In genomic region chr2:233178994-233179847, GRCh38 we compare ENCODE assay signal across 13 cellular contexts.
DNase-seq lines count a peak whose midpoint lies in the region; ATAC-seq and TF ChIP-seq lines count a peak whose summit lies in the region.
"Had no signal": no experiment of that assay in that cellular context is flagged by ENCODE, and none has a peak within 500 bp of the region (broad histone marks: within the 10 kb centered on the region; RNA-seq: fewer than 3 reads in every experiment).

No MANE protein-coding gene starts in this region.

- CTCF ChIA-PET in CD4-positive, alpha-beta memory T cell (lab: Charles Lee; ENCODE audit: partially characterized antibody) = no interaction called here

- no peaks in the 10 kb centered on the region for H3K9me3 ChIP-seq in CD4-positive, alpha-beta memory T cell (ENCODE audit: control insufficient read depth in 1 of 2, low read length in 2 of 2)
- H3K9me3 ChIP-seq in gastrocnemius medialis = no peaks in the 10 kb centered on the region
- H3K9me3 ChIP-seq: prostate gland had no signal

- no peak for ATAC-seq in naive thymus-derived CD8-positive, alpha-beta T cell
- ATAC-seq in GM19035 (IDR thresholded peaks at IDR 0.05; ENCODE audit: unreplicated experiment) (no peak), gastrocnemius medialis (no peak)

- no peak overlapping the region for H3K27ac ChIP-seq in CD4-positive, alpha-beta memory T cell (ENCODE audit: low read depth, low read length)
- no peak overlapping the region for H3K27ac ChIP-seq in gastrocnemius medialis
- H3K27ac ChIP-seq: prostate gland had no signal

- H3K9me3 Mint-ChIP-seq in CD4-positive, alpha-beta memory T cell = no peaks in the 10 kb centered on the region
- H3K9me3 Mint-ChIP-seq in naive thymus-derived CD8-positive, alpha-beta T cell = no peaks in the 10 kb centered on the region

- intact Hi-C loops in CD4-positive, alpha-beta memory T cell (cut with micrococcal nuclease) = no loop called here
- intact Hi-C loops in gastrocnemius medialis (cut with DNase I; ENCODE audit: low total_unique reads) = no loop called here

- H3K4me3 ChIP-seq in CD4-positive, alpha-beta memory T cell (ENCODE audit: low read length in 2 of 2) = no peak overlapping the region
- H3K4me3 ChIP-seq in gastrocnemius medialis = no peak overlapping the region
- H3K4me3 ChIP-seq: heart right ventricle, prostate gland had no signal

- in situ Hi-C loops in gastrocnemius medialis (cut with MboI; ENCODE audit: low sequenced_read_pairs in 4 of 4) = no loop called here

- H3K27me3 Mint-ChIP-seq in CD4-positive, alpha-beta memory T cell = no peaks in the 10 kb centered on the region
- H3K27me3 Mint-ChIP-seq in naive thymus-derived CD8-positive, alpha-beta T cell = no peaks in the 10 kb centered on the region

- H3K4me3 Mint-ChIP-seq in CD4-positive, alpha-beta memory T cell = no peak overlapping the region
- no peak overlapping the region for H3K4me3 Mint-ChIP-seq in naive thymus-derived CD8-positive, alpha-beta T cell

- peak overlapping the region in 5 of 7 donors; percentile 40 to 88 (median 64) for H3K27ac Mint-ChIP-seq in CD4-positive, alpha-beta memory T cell
- peak overlapping the region in 9 of 10 donors; percentile 20 to 93 (median 71) for H3K27ac Mint-ChIP-seq in naive thymus-derived CD8-positive, alpha-beta T cell

- H3K36me3 Mint-ChIP-seq in CD4-positive, alpha-beta memory T cell = peaks cover 61 to 82% of the 10 kb centered on the region in 2 donors
- H3K36me3 Mint-ChIP-seq in naive thymus-derived CD8-positive, alpha-beta T cell = peaks cover 0 to 91% (median 31%) of the 10 kb centered on the region in 3 donors

- POLR2A ChIA-PET in CD4-positive, alpha-beta memory T cell (lab: Charles Lee; ENCODE audit: partially characterized antibody) = interaction anchor here (0.9 kb wide), 1 partner anchor 23 kb away, joined by 3 read pairs; no protein-coding TSS in a partner anchor
- POLR2A ChIA-PET in naive thymus-derived CD8-positive, alpha-beta T cell (lab: Charles Lee) = no interaction called here

- H3K27me3 ChIP-seq in CD4-positive, alpha-beta memory T cell (ENCODE audit: insufficient read depth, low read length) = no peaks in the 10 kb centered on the region
- H3K27me3 ChIP-seq in gastrocnemius medialis = no peaks in the 10 kb centered on the region
- H3K27me3 ChIP-seq: heart right ventricle had no signal

- H3K4me1 ChIP-seq in CD4-positive, alpha-beta memory T cell (ENCODE audit: insufficient read depth, low read length) = no peaks in the 10 kb centered on the region
- no peaks in the 10 kb centered on the region for H3K4me1 ChIP-seq in gastrocnemius medialis
- H3K4me1 ChIP-seq: heart right ventricle, prostate gland had no signal

- TF ChIP-seq POLR2A in gastrocnemius medialis (IDR thresholded peaks at IDR 0.05) = no peak

- no peak for DNase-seq in CD4-positive, alpha-beta memory T cell
- DNase-seq in NCI-H226 (peak; percentile 75), dermis microvascular lymphatic vessel endothelial cell (ENCODE audit: low read depth in 2 of 2) (peak; percentile 7 to 27), NCI-H345 (lab: John Stamatoyannopoulos, UW) (no peak), NCI-H187 treated with DMSO at 0.1 percent for 48 hours (lab: John Stamatoyannopoulos, UW) (no peak), gastrocnemius medialis (no peak)
- no peak for DNase-seq in naive thymus-derived CD8-positive, alpha-beta T cell
- DNase-seq: heart right ventricle, KG1, NCI-H2029, SW 1271 had no signal

- no peak for TF ChIP-seq CTCF in gastrocnemius medialis (IDR thresholded peaks at IDR 0.05 in 4 of 5, conservative IDR thresholded peaks at IDR 0.05 in 1 of 5)

- H3K36me3 ChIP-seq in CD4-positive, alpha-beta memory T cell (ENCODE audit: insufficient read depth, low read length) = peaks cover 67% of the 10 kb centered on the region
- no peaks in the 10 kb centered on the region for H3K36me3 ChIP-seq in gastrocnemius medialis
- H3K36me3 ChIP-seq: prostate gland had no signal

- H3K4me1 Mint-ChIP-seq in CD4-positive, alpha-beta memory T cell = peaks cover 0 to 10% (median 2%) of the 10 kb centered on the region in 4 donors
- peaks cover 0 to 14% (median 8%) of the 10 kb centered on the region in 4 donors for H3K4me1 Mint-ChIP-seq in naive thymus-derived CD8-positive, alpha-beta T cell

Comparison
In these comparisons a context has a peak if more than half of its experiments do, and no peak if none do; other contexts are left out.
1. DNase-seq: peak in NCI-H226 (single experiment) and dermis microvascular lymphatic vessel endothelial cell (2 of 2); none in CD4-positive, alpha-beta memory T cell (0 of 5), naive thymus-derived CD8-positive, alpha-beta T cell (0 of 10), NCI-H345 (single experiment), NCI-H187 treated with DMSO at 0.1 percent for 48 hours (single experiment) and gastrocnemius medialis (0 of 2).